In genomic region chr2:197879844-197880408, GRCh38 we compare ENCODE assay signal across 26 cellular contexts.
"Had no signal": no experiment of that assay in that cellular context is flagged by ENCODE, and none has a peak within 500 bp of the region (broad histone marks: within the 10 kb centered on the region; RNA-seq: fewer than 3 reads in every experiment).

No MANE protein-coding gene starts in this region.

- H3K27ac Mint-ChIP-seq: activated naive CD4-positive, alpha-beta T cell treated with anti-CD3 and anti-CD28 coated beads, Interleukin-2, amount 50 U/mL, for 24 hours; activated naive CD8-positive, alpha-beta T cell treated with anti-CD3 and anti-CD28 coated beads, Interleukin-2, amount 50 U/mL, for 24 hours; activated T-cell treated with anti-CD3 and anti-CD28 coated beads, Interleukin-2, amount 50 U/mL, for 24 hours; activated T-helper 17 cell treated with anti-CD3 and anti-CD28 coated beads, Interleukin-2, amount 50 U/mL, for 72 hours; brain; stimulated activated effector memory CD8-positive, alpha-beta T cell treated with anti-CD3 and anti-CD28 coated beads, Interleukin-12 subunit alpha, Interleukin-12 subunit beta, amount 100 ng/mL, for 72 hours; stimulated activated naive CD8-positive, alpha-beta T cell treated with anti-CD3 and anti-CD28 coated beads, Interleukin-15, Interleukin-2, amounts not matched to agents 100 ng/mL and 50 ng/mL, for 24 hours had no signal

- H3K36me3 Mint-ChIP-seq: brain; stimulated activated effector memory CD8-positive, alpha-beta T cell treated with anti-CD3 and anti-CD28 coated beads, Interleukin-12 subunit alpha, Interleukin-12 subunit beta, amount 100 ng/mL, for 72 hours had no signal

- H3K4me1 Mint-ChIP-seq: stimulated activated effector memory CD8-positive, alpha-beta T cell treated with anti-CD3 and anti-CD28 coated beads, Interleukin-12 subunit alpha, Interleukin-12 subunit beta, amount 100 ng/mL, for 72 hours had no signal

- ATAC-seq: activated naive CD8-positive, alpha-beta T cell treated with anti-CD3 and anti-CD28 coated beads, Interleukin-2, amount 50 U/mL, for 24 hours; activated T-helper 17 cell treated with anti-CD3 and anti-CD28 coated beads, Interleukin-2, amount 50 U/mL, for 72 hours; foreskin keratinocyte; left lung; right lobe of liver; stimulated activated effector memory CD8-positive, alpha-beta T cell treated with anti-CD3 and anti-CD28 coated beads, Interleukin-12 subunit alpha, Interleukin-12 subunit beta, amount 100 ng/mL, for 72 hours had no signal

- H3K9me3 Mint-ChIP-seq: activated naive CD4-positive, alpha-beta T cell treated with anti-CD3 and anti-CD28 coated beads, Interleukin-2, amount 50 U/mL, for 24 hours; activated naive CD8-positive, alpha-beta T cell treated with anti-CD3 and anti-CD28 coated beads, Interleukin-2, amount 50 U/mL, for 24 hours; activated T-cell treated with anti-CD3 and anti-CD28 coated beads, Interleukin-2, amount 50 U/mL, for 24 hours; activated T-helper 17 cell treated with anti-CD3 and anti-CD28 coated beads, Interleukin-2, amount 50 U/mL, for 72 hours; brain; nephron; stimulated activated effector memory CD8-positive, alpha-beta T cell treated with anti-CD3 and anti-CD28 coated beads, Interleukin-12 subunit alpha, Interleukin-12 subunit beta, amount 100 ng/mL, for 72 hours had no signal

- H3K4me3 Mint-ChIP-seq: activated naive CD4-positive, alpha-beta T cell treated with anti-CD3 and anti-CD28 coated beads, Interleukin-2, amount 50 U/mL, for 24 hours; activated naive CD8-positive, alpha-beta T cell treated with anti-CD3 and anti-CD28 coated beads, Interleukin-2, amount 50 U/mL, for 24 hours; activated T-cell treated with anti-CD3 and anti-CD28 coated beads, Interleukin-2, amount 50 U/mL, for 24 hours; activated T-helper 17 cell treated with anti-CD3 and anti-CD28 coated beads, Interleukin-2, amount 50 U/mL, for 72 hours; brain; nephron; stimulated activated effector memory CD8-positive, alpha-beta T cell treated with anti-CD3 and anti-CD28 coated beads, Interleukin-12 subunit alpha, Interleukin-12 subunit beta, amount 100 ng/mL, for 72 hours; stimulated activated naive CD8-positive, alpha-beta T cell treated with anti-CD3 and anti-CD28 coated beads, Interleukin-15, Interleukin-2, amounts not matched to agents 100 ng/mL and 50 ng/mL, for 24 hours had no signal

- H3K27me3 Mint-ChIP-seq: activated naive CD4-positive, alpha-beta T cell treated with anti-CD3 and anti-CD28 coated beads, Interleukin-2, amount 50 U/mL, for 24 hours; activated naive CD8-positive, alpha-beta T cell treated with anti-CD3 and anti-CD28 coated beads, Interleukin-2, amount 50 U/mL, for 24 hours; activated T-cell treated with anti-CD3 and anti-CD28 coated beads, Interleukin-2, amount 50 U/mL, for 24 hours; activated T-helper 17 cell treated with anti-CD3 and anti-CD28 coated beads, Interleukin-2, amount 50 U/mL, for 72 hours; brain; stimulated activated naive CD8-positive, alpha-beta T cell treated with anti-CD3 and anti-CD28 coated beads, Interleukin-15, Interleukin-2, amounts not matched to agents 100 ng/mL and 50 ng/mL, for 24 hours had no signal

- H3K4me3 ChIP-seq: cardiac muscle cell, colonic mucosa, esophagus squamous epithelium, left lung, lung, right lobe of liver, SK-N-MC, skin epidermis, tibial nerve had no signal

- DNase-seq: activated CD4-positive, alpha-beta T cell treated with anti-CD3 and anti-CD28 coated beads for 48 hours; activated CD4-positive, alpha-beta T cell treated with anti-CD3 and anti-CD28 coated beads, Interleukin-2, amount 50 U/mL, for 48 hours; activated CD8-positive, alpha-beta memory T cell treated with anti-CD3 and anti-CD28 coated beads, Interleukin-2, amount 50 U/mL, for 4 hours; activated naive CD8-positive, alpha-beta T cell treated with anti-CD3 and anti-CD28 coated beads, Interleukin-2, amount 50 U/mL, for 24 hours; activated T-cell treated with anti-CD3 and anti-CD28 coated beads, Interleukin-2, amount 50 U/mL, for 24 hours; anterior cingulate cortex; cerebellar nuclear complex; colonic mucosa; effector CD8-positive, alpha-beta T cell; esophagus squamous epithelium; foreskin keratinocyte; left lung; right lobe of liver; stimulated activated CD4-positive, alpha-beta T cell treated with anti-CD3 and anti-CD28 coated beads, Interleukin-12 subunit alpha, Interleukin-12 subunit beta, amount 100 ng/mL, for 4 hours; stimulated activated CD4-positive, alpha-beta T cell treated with anti-CD3 and anti-CD28 coated beads, Interleukin-4, amount 100 ng/mL, for 24 hours had no signal
